Comparison of ENCODE assay signal across 14 cellular contexts in the genomic region with DNA sequence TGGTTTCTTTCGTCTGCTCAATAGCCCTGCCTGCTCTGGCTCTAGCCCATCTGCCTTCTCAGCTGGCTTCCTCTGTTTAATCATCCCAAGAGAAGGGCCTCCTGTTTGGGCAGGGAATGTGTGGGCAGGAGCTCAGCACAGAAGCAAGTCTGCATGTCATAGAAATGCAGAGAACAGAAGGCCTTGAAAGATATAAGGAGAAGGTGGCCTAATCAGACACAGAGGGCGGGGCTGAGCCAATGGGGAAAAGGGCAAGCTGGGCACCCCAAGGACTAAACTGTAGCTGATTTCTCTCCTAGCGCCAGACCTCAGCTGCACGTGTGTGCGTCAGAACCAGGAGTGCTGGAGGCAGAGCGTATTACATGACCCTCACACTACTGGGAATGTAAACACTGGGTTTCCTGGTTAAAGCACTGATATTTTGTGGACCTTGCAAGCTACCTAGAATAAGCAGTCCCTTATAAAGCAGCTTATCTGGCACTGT. TPM values are rescaled to one million over a fixed set of nuclear protein-coding genes. Genes with fewer than 3 reads are reported as not detected.
A peak's percentile ranks its signal among the peaks of the same experiment; 100 is the strongest.
DNase-seq lines count a peak whose midpoint lies in the region; ATAC-seq, FAIRE-seq and TF ChIP-seq lines count a peak whose summit lies in the region.
"Had no signal": no experiment of that assay in that cellular context is flagged by ENCODE, and none has a peak within 500 bp of the region (broad histone marks: within the 10 kb centered on the region; RNA-seq: fewer than 3 reads in every experiment).

No MANE protein-coding gene starts in this region.

- no peak for TF ChIP-seq RAD21 in H1 (IDR thresholded peaks at IDR 0.05 in 1 of 2, conservative IDR thresholded peaks at IDR 0.05 in 1 of 2; ENCODE audit: low read depth in 2 of 2, low read length in 2 of 2)

- TF ChIP-seq CTCF in heart right ventricle (IDR thresholded peaks at IDR 0.05) (no peak), H1 (IDR thresholded peaks at IDR 0.05; ENCODE audit: control extremely low read depth in 1 of 3, insufficient read depth in 1 of 3, low read depth in 1 of 3, low read length in 3 of 3) (no peak), upper lobe of left lung (IDR thresholded peaks at IDR 0.05) (no peak)
- TF ChIP-seq CTCF in CD4-positive, alpha-beta T cell (IDR thresholded peaks at IDR 0.05): no peak

- no peak overlapping the region for H4K91ac ChIP-seq in H1 (replicated peaks; ENCODE audit: insufficient read length, low read length)

- TF ChIP-seq EP300 in H1 (IDR thresholded peaks at IDR 0.05; ENCODE audit: borderline replicate concordance in 1 of 2, low read depth in 2 of 2, low read length in 2 of 2) (no peak), upper lobe of left lung (IDR thresholded peaks at IDR 0.05) (no peak)

- H4K8ac ChIP-seq in H1 (ENCODE audit: extremely low read depth, insufficient read depth, low read length): no peak overlapping the region

- CTCF ChIA-PET in H1 (lab: Charles Lee; ENCODE audit: partially characterized antibody): interaction anchor here (0.6 to 14.4 kb wide), 36 partner anchors 10 to 476 kb away, joined by 3 to 166 read pairs (median 9); partner anchors contain the start of genes C11orf42, CAVIN3, CCKBR and CNGA4
- CTCF ChIA-PET in CD4-positive, alpha-beta T cell (lab: Charles Lee): interaction anchor here (1.1 to 2.9 kb wide), 4 partner anchors 9 to 101 kb away, joined by 3 to 18 read pairs (median 8); partner anchors contain the start of gene FHIP1B

- intact Hi-C loops in heart right ventricle (cut with DNase I): loop anchor here in 8 of 10 donors (1.0 to 10.0 kb wide), 8 partner anchors 40 to 111 kb away; no protein-coding TSS in a partner anchor
- intact Hi-C loops in Right ventricle myocardium inferior (cut with DNase I): loop anchor here (2.0 to 5.0 kb wide), 4 partner anchors 47 to 230 kb away; no protein-coding TSS in a partner anchor
- intact Hi-C loops in CD4-positive, alpha-beta T cell (cut with DNase I, micrococcal nuclease): loop anchor here (1.0 to 2.0 kb wide), 2 partner anchors 101 kb away; no protein-coding TSS in a partner anchor

- no peaks in the 10 kb centered on the region for H3K23me2 ChIP-seq in H1 (ENCODE audit: low read depth, low read length)

- no peak for DNase-seq in heart right ventricle
- no peak for DNase-seq in Right ventricle myocardium inferior (ENCODE audit: missing footprints)
- no peak for DNase-seq in H1 (ENCODE audit: low read depth in 1 of 2, low spot score in 2 of 2)
- DNase-seq in mucosa of gallbladder (ENCODE audit: low spot score): peak; percentile 27
- peak in 1 of 2 donors; percentile 22 for DNase-seq in upper lobe of left lung
- no peak for DNase-seq in NCI-H1105 treated with DMSO at 0.1 percent for 48 hours (lab: John Stamatoyannopoulos, UW)
- no peak for DNase-seq in CD4-positive, alpha-beta T cell
- DNase-seq in NCI-H128 (lab: John Stamatoyannopoulos, UW; ENCODE audit: unreplicated experiment): no peak
- DNase-seq: activated T-cell treated with anti-CD3 and anti-CD28 coated beads, Interleukin-2, amount 50 U/mL, for 24 hours; DND-41; H9; nephron progenitor cell had no signal

- H3K56ac ChIP-seq in H1 (replicated peaks; ENCODE audit: insufficient read length, low read depth, low read length): no peak overlapping the region

- no peak overlapping the region for H3K23ac ChIP-seq in H1 (ENCODE audit: insufficient read length)

- peaks cover 4% of the 10 kb centered on the region for H3K27me3 Mint-ChIP-seq in CD4-positive, alpha-beta T cell
- H3K27me3 Mint-ChIP-seq: activated T-cell treated with anti-CD3 and anti-CD28 coated beads, Interleukin-2, amount 50 U/mL, for 24 hours had no signal

- POLR2A ChIA-PET in H1 (lab: Charles Lee; ENCODE audit: partially characterized antibody): interaction anchor here (1.3 to 1.5 kb wide), 3 partner anchors 46 to 65 kb away, joined by 3 read pairs; no protein-coding TSS in a partner anchor
- POLR2A ChIA-PET in CD4-positive, alpha-beta T cell (lab: Charles Lee): interaction anchor here (1.5 kb wide), 1 partner anchor 17 kb away, joined by 5 read pairs; the partner anchor contains the start of gene FHIP1B

- no peaks in the 10 kb centered on the region for H3K36me3 ChIP-seq in heart right ventricle
- H3K36me3 ChIP-seq in H1 (ENCODE audit: control insufficient read depth in 2 of 4, insufficient read depth in 4 of 4, low read length in 3 of 4): no peaks in the 10 kb centered on the region
- H3K36me3 ChIP-seq in upper lobe of left lung: no peaks in the 10 kb centered on the region

- H3K9me3 ChIP-seq in heart right ventricle (peaks cover 0 to 5% (median 0%) of the 10 kb centered on the region in 11 donors), H1 (ENCODE audit: insufficient read depth in 2 of 2, low read depth in 1 of 2, low read length in 1 of 2) (no peaks in the 10 kb centered on the region), upper lobe of left lung (no peaks in the 10 kb centered on the region)
- H3K9me3 ChIP-seq in CD4-positive, alpha-beta T cell (ENCODE audit: control insufficient read depth, low read length): no peaks in the 10 kb centered on the region

- H3K27ac Mint-ChIP-seq in CD4-positive, alpha-beta T cell: no peak overlapping the region
- H3K27ac Mint-ChIP-seq: activated T-cell treated with anti-CD3 and anti-CD28 coated beads, Interleukin-2, amount 50 U/mL, for 24 hours; nephron progenitor cell had no signal

- ATAC-seq in heart right ventricle: peak in 6 of 8 donors; percentile 10 to 45 (median 34)
- ATAC-seq in Right ventricle myocardium inferior: no peak
- peak in 1 of 2 donors; percentile 56 for ATAC-seq in upper lobe of left lung (ENCODE audit: low FRiP score in 2 of 2)
- no peak for ATAC-seq in CD4-positive, alpha-beta T cell (ENCODE audit: poor library complexity)

- no peak overlapping the region for H2AK5ac ChIP-seq in H1 (ENCODE audit: low read depth, low read length)

- H3K4me1 ChIP-seq in heart right ventricle: peaks cover 0 to 27% (median 6%) of the 10 kb centered on the region in 9 donors
- no peaks in the 10 kb centered on the region for H3K4me1 ChIP-seq in H1 (replicated peaks in 1 of 4; ENCODE audit: control insufficient read depth in 3 of 4, insufficient read depth in 4 of 4, low read length in 3 of 4)
- peaks cover 0 to 8% (median 4%) of the 10 kb centered on the region in 4 donors for H3K4me1 ChIP-seq in upper lobe of left lung

- H3K4me3 ChIP-seq in heart right ventricle (no peak overlapping the region), H1 (ENCODE audit: extremely low read depth in 1 of 4, insufficient read depth in 2 of 4, low read depth in 3 of 4, low read length in 4 of 4) (no peak overlapping the region), upper lobe of left lung (no peak overlapping the region)

- H3K4me2 ChIP-seq in H1 (ENCODE audit: insufficient read depth in 1 of 2, low read depth in 2 of 2, low read length in 2 of 2): no peak overlapping the region

- H2BK5ac ChIP-seq in H1 (ENCODE audit: low read depth, low read length): no peak overlapping the region

- no peak overlapping the region for H3K4me3 Mint-ChIP-seq in CD4-positive, alpha-beta T cell
- H3K4me3 Mint-ChIP-seq: activated T-cell treated with anti-CD3 and anti-CD28 coated beads, Interleukin-2, amount 50 U/mL, for 24 hours; H9; nephron progenitor cell had no signal

- no peaks in the 10 kb centered on the region for H4K20me1 ChIP-seq in H1 (replicated peaks in 1 of 2; ENCODE audit: control insufficient read depth in 1 of 2, insufficient read depth in 2 of 2, low read length in 2 of 2)

- H4K5ac ChIP-seq in H1 (ENCODE audit: insufficient read length, low read depth, low read length): no peak overlapping the region

- no peak overlapping the region for H2BK15ac ChIP-seq in H1 (ENCODE audit: low read length)

- H3K79me2 ChIP-seq in H1 (ENCODE audit: control insufficient read depth in 1 of 2, insufficient read depth in 2 of 2, low read length in 2 of 2): no peaks in the 10 kb centered on the region

- H3K4ac ChIP-seq in H1 (replicated peaks; ENCODE audit: insufficient read length, low read depth, low read length): no peak overlapping the region

- no peak for FAIRE-seq in H1 (lab: Jason Lieb, UNC)
- FAIRE-seq: endometrium had no signal

- H2AFZ ChIP-seq in H1 (ENCODE audit: low read length): 0 out of 2 replicates have a peak overlapping the region, but pooled peaks have one; percentile 0

- H3K9me3 Mint-ChIP-seq in CD4-positive, alpha-beta T cell: no peaks in the 10 kb centered on the region
- H3K9me3 Mint-ChIP-seq: activated T-cell treated with anti-CD3 and anti-CD28 coated beads, Interleukin-2, amount 50 U/mL, for 24 hours; H9; nephron progenitor cell had no signal

- TF ChIP-seq POLR2A in H1 (IDR thresholded peaks at IDR 0.05; ENCODE audit: control extremely low read depth in 1 of 2, low read depth in 2 of 2, low read length in 2 of 2): no peak
- TF ChIP-seq POLR2A in upper lobe of left lung (IDR thresholded peaks at IDR 0.05): no peak

- H3K27ac ChIP-seq in heart right ventricle (peak overlapping the region in 3 of 10 donors; percentile 20 to 56 (median 40)), H1 (ENCODE audit: low read depth, low read length) (no peak overlapping the region), upper lobe of left lung (peak overlapping the region in 3 of 4 donors; percentile 6 to 61 (median 43))
- no peak overlapping the region for H3K27ac ChIP-seq in CD4-positive, alpha-beta T cell (ENCODE audit: low read depth, low read length)

- peaks cover 0 to 15% (median 4%) of the 10 kb centered on the region in 7 donors for H3K27me3 ChIP-seq in heart right ventricle
- H3K27me3 ChIP-seq in H1 (replicated peaks in 1 of 4; ENCODE audit: control insufficient read depth in 3 of 4, extremely low read depth in 1 of 4, insufficient read depth in 3 of 4, low read length in 3 of 4): peaks cover 0 to 7% (median 1%) of the 10 kb centered on the region in 4 experiments; a peak in 2 of 7 replicates
- no peaks in the 10 kb centered on the region for H3K27me3 ChIP-seq in upper lobe of left lung
- no peaks in the 10 kb centered on the region for H3K27me3 ChIP-seq in CD4-positive, alpha-beta T cell (ENCODE audit: control insufficient read depth, insufficient read depth, low read length)

- no peak overlapping the region for H3K9ac ChIP-seq in H1 (replicated peaks in 1 of 4; ENCODE audit: extremely low read depth in 1 of 4, low read depth in 3 of 4, low read length in 3 of 4)

- no peak overlapping the region for H3K14ac ChIP-seq in H1 (ENCODE audit: insufficient read length)

- no peak overlapping the region for H2BK120ac ChIP-seq in H1 (replicated peaks; ENCODE audit: low read depth, low read length)

- no peaks in the 10 kb centered on the region for H3K79me1 ChIP-seq in H1 (ENCODE audit: low read depth, low read length)

- no peak overlapping the region for H2BK20ac ChIP-seq in H1 (ENCODE audit: low read length)

- no peaks in the 10 kb centered on the region for H3K4me1 Mint-ChIP-seq in CD4-positive, alpha-beta T cell (ENCODE audit: low read depth)

- 78 to 84% methylated on average over 6 of the region's 6 CpGs for WGBS in heart right ventricle, 2 donors
- WGBS in H1 (ENCODE audit: extremely low coverage in 1 of 2, insufficient coverage in 1 of 2, insufficient read length in 1 of 2, insufficient replicate concordance in 2 of 2, low coverage in 1 of 2, low lambda C conversion rate in 2 of 2, missing lambda C conversion rate in 1 of 2), 2 experiments: 90% methylated on average over 6 of the region's 6 CpGs; no CpG with 5 or more reads in 1 of the 2 experiments
- WGBS in upper lobe of left lung, 2 donors: 53 to 84% methylated on average over 6 of the region's 6 CpGs

- H2BK12ac ChIP-seq in H1 (ENCODE audit: low read depth, low read length): no peak overlapping the region

- no peak overlapping the region for H3K18ac ChIP-seq in H1 (ENCODE audit: extremely low read depth, low read length)

- no peaks in the 10 kb centered on the region for H3K36me3 Mint-ChIP-seq in CD4-positive, alpha-beta T cell (ENCODE audit: low read depth)

RNA-seq across cellular contexts. Expression of gene CCKBR, which starts 7.6 kb away (rescaled TPM):
- total RNA-seq in heart right ventricle: not detected
- under 1 TPM in 1 of 2 donors, not detected in 1; 0.15 TPM for polyA plus RNA-seq in heart right ventricle
- not detected for total RNA-seq in Right ventricle myocardium inferior
- total RNA-seq in H1 (2021; fragmentation: NEBNext Ultra II Directional; extraction: Animal tissue kit (Norgen Biotek cat#: 25700)): 4.6 and 5.7 TPM in 2 replicates
- polyA plus RNA-seq in H1 (2011; rRNA removed): 9.1 and 9.8 TPM in 2 replicates
- polyA plus RNA-seq in H1 (2011; cell fraction: cytosol; rRNA removed): 4.5 TPM
- polyA plus RNA-seq in H1 (2011; cell fraction: nucleus; rRNA removed): 7.1 TPM
- polyA plus RNA-seq in H1 (2012, experiment 1 of 2): 4.8 to 8.0 TPM (median 6.8 TPM) in 4 replicates
- polyA plus RNA-seq in H1 (2012, experiment 2 of 2): 6.3 TPM
- polyA plus RNA-seq in H1 (2013, experiment 1 of 2): 4.1 TPM
- polyA plus RNA-seq in H1 (2013, experiment 2 of 2): 4.1 TPM
- polyA minus RNA-seq in H1 (2011; rRNA and poly(A)+ RNA removed): 8.0 and 9.4 TPM in 2 replicates
- polyA minus RNA-seq in H1 (2011; cell fraction: cytosol; rRNA and poly(A)+ RNA removed): 2.7 TPM
- 3.1 TPM for polyA minus RNA-seq in H1 (2011; cell fraction: nucleus; rRNA and poly(A)+ RNA removed)
- total RNA-seq in mucosa of gallbladder: 0.55 TPM
- total RNA-seq in upper lobe of left lung: not detected
- total RNA-seq in CD4-positive, alpha-beta T cell: not detected
- total RNA-seq: SK-MEL-5 had no signal

RNA-seq across cellular contexts. Expression of gene CNGA4, which starts 13.1 kb away (rescaled TPM):
- total RNA-seq in heart right ventricle: under 1 TPM in 1 of 10 donors, not detected in 9; 0.13 TPM
- polyA plus RNA-seq in heart right ventricle: under 1 TPM in 1 of 2 donors, not detected in 1; 0.01 TPM
- not detected for total RNA-seq in Right ventricle myocardium inferior
- 0.33 TPM in 1 of 2 replicates, not detected in the other for total RNA-seq in H1 (2021; fragmentation: NEBNext Ultra II Directional; extraction: Animal tissue kit (Norgen Biotek cat#: 25700))
- polyA plus RNA-seq in H1 (2011; rRNA removed): 0.29 and 0.74 TPM in 2 replicates
- polyA plus RNA-seq in H1 (2011; cell fraction: cytosol; rRNA removed): 0.44 TPM
- 1.00 TPM for polyA plus RNA-seq in H1 (2011; cell fraction: nucleus; rRNA removed)
- polyA plus RNA-seq in H1 (2012, experiment 1 of 2): 0.21 to 0.62 TPM (median 0.30 TPM) in 4 replicates
- polyA plus RNA-seq in H1 (2012, experiment 2 of 2): not detected
- 0.12 TPM for polyA plus RNA-seq in H1 (2013, experiment 1 of 2)
- polyA plus RNA-seq in H1 (2013, experiment 2 of 2): 0.07 TPM
- polyA minus RNA-seq in H1 (2011; rRNA and poly(A)+ RNA removed): 0.63 and 0.69 TPM in 2 replicates
- polyA minus RNA-seq in H1 (2011; cell fraction: cytosol; rRNA and poly(A)+ RNA removed): not detected
- polyA minus RNA-seq in H1 (2011; cell fraction: nucleus; rRNA and poly(A)+ RNA removed): 0.30 TPM
- total RNA-seq in mucosa of gallbladder: 0.26 TPM
- 1 to 10 TPM in 4 of 6 donors, under 1 TPM in 2; 0.23 to 9.3 (median 1.8) TPM for total RNA-seq in upper lobe of left lung
- total RNA-seq in CD4-positive, alpha-beta T cell: under 1 TPM in 1 of 2 experiments, not detected in 1; 0.16 TPM
- total RNA-seq: SK-MEL-5 had no signal

RNA-seq across cellular contexts. Expression of gene FHIP1B, which starts 17.6 kb away (rescaled TPM):
- total RNA-seq in heart right ventricle (10 to 100 TPM; 13.4 to 17.3 (median 14.3) TPM), Right ventricle myocardium inferior (13.3 TPM), mucosa of gallbladder (65.4 TPM), upper lobe of left lung (100 to 1,000 TPM in 1 of 6 donors, 10 to 100 TPM in 5; 37.4 to 163 (median 39.6) TPM)
- polyA plus RNA-seq in heart right ventricle (10 to 100 TPM; 20.2 to 23.3 TPM), H1 (2011; rRNA removed) (41.9 and 67.1 TPM in 2 replicates)
- 16.8 TPM in 2 replicates for total RNA-seq in H1 (2021; fragmentation: NEBNext Ultra II Directional; extraction: Animal tissue kit (Norgen Biotek cat#: 25700))
- 35.7 TPM for polyA plus RNA-seq in H1 (2011; cell fraction: cytosol; rRNA removed)
- polyA plus RNA-seq in H1 (2011; cell fraction: nucleus; rRNA removed): 106 TPM
- polyA plus RNA-seq in H1 (2012, experiment 1 of 2): 15.3 to 19.5 TPM (median 17.6 TPM) in 4 replicates
- 13.7 TPM for polyA plus RNA-seq in H1 (2012, experiment 2 of 2)
- polyA plus RNA-seq in H1 (2013, experiment 1 of 2): 17.6 TPM
- 16.7 TPM for polyA plus RNA-seq in H1 (2013, experiment 2 of 2)
- 28.4 and 31.6 TPM in 2 replicates for polyA minus RNA-seq in H1 (2011; rRNA and poly(A)+ RNA removed)
- 11.0 TPM for polyA minus RNA-seq in H1 (2011; cell fraction: cytosol; rRNA and poly(A)+ RNA removed)
- polyA minus RNA-seq in H1 (2011; cell fraction: nucleus; rRNA and poly(A)+ RNA removed): 44.8 TPM
- total RNA-seq in CD4-positive, alpha-beta T cell: 10 to 100 TPM; 26.7 to 27.7 TPM

RNA-seq across cellular contexts. Expression of gene C11orf42, which starts 46.7 kb away (rescaled TPM):
- total RNA-seq in heart right ventricle (not detected), Right ventricle myocardium inferior (not detected), mucosa of gallbladder (not detected), upper lobe of left lung (not detected)
- polyA plus RNA-seq in heart right ventricle (not detected), H1 (2011; rRNA removed) (not detected in 2 replicates)
- total RNA-seq in H1 (2021; fragmentation: NEBNext Ultra II Directional; extraction: Animal tissue kit (Norgen Biotek cat#: 25700)): not detected in 2 replicates
- not detected for polyA plus RNA-seq in H1 (2011; cell fraction: cytosol; rRNA removed)
- polyA plus RNA-seq in H1 (2011; cell fraction: nucleus; rRNA removed): not detected
- polyA plus RNA-seq in H1 (2012, experiment 1 of 2): 0.19 to 0.21 TPM in 2 of 4 replicates, not detected in the others
- polyA plus RNA-seq in H1 (2012, experiment 2 of 2): not detected
- polyA plus RNA-seq in H1 (2013, experiment 1 of 2): not detected
- not detected for polyA plus RNA-seq in H1 (2013, experiment 2 of 2)
- polyA minus RNA-seq in H1 (2011; rRNA and poly(A)+ RNA removed): not detected in 2 replicates
- not detected for polyA minus RNA-seq in H1 (2011; cell fraction: cytosol; rRNA and poly(A)+ RNA removed)
- not detected for polyA minus RNA-seq in H1 (2011; cell fraction: nucleus; rRNA and poly(A)+ RNA removed)
- total RNA-seq in CD4-positive, alpha-beta T cell: not detected
- total RNA-seq: H9, SK-MEL-5 had no signal

RNA-seq across cellular contexts. Expression of gene OR52W1, which starts 53.0 kb away (rescaled TPM):
- total RNA-seq in heart right ventricle: not detected
- not detected for polyA plus RNA-seq in heart right ventricle
- not detected for total RNA-seq in Right ventricle myocardium inferior
- total RNA-seq in H1 (2021; fragmentation: NEBNext Ultra II Directional; extraction: Animal tissue kit (Norgen Biotek cat#: 25700)): not detected in 2 replicates
- not detected in 2 replicates for polyA plus RNA-seq in H1 (2011; rRNA removed)
- polyA plus RNA-seq in H1 (2011; cell fraction: cytosol; rRNA removed): not detected
- polyA plus RNA-seq in H1 (2011; cell fraction: nucleus; rRNA removed): not detected
- not detected in 4 replicates for polyA plus RNA-seq in H1 (2012, experiment 1 of 2)
- not detected for polyA plus RNA-seq in H1 (2012, experiment 2 of 2)
- polyA plus RNA-seq in H1 (2013, experiment 1 of 2): not detected
- not detected for polyA plus RNA-seq in H1 (2013, experiment 2 of 2)
- polyA minus RNA-seq in H1 (2011; rRNA and poly(A)+ RNA removed): not detected in 2 replicates
- not detected for polyA minus RNA-seq in H1 (2011; cell fraction: cytosol; rRNA and poly(A)+ RNA removed)
- polyA minus RNA-seq in H1 (2011; cell fraction: nucleus; rRNA and poly(A)+ RNA removed): not detected
- total RNA-seq in mucosa of gallbladder: not detected
- total RNA-seq in upper lobe of left lung: not detected
- total RNA-seq in CD4-positive, alpha-beta T cell: not detected
- total RNA-seq: H9, SK-MEL-5 had no signal

Comparison
In these comparisons a context has a peak if more than half of its experiments do, and no peak if none do; other contexts are left out.
1. ATAC-seq: peak in heart right ventricle (6 of 8); none in Right ventricle myocardium inferior (single experiment) and CD4-positive, alpha-beta T cell (single experiment).
2. H3K27ac ChIP-seq: peak in upper lobe of left lung (3 of 4); none in H1 (single experiment) and CD4-positive, alpha-beta T cell (single experiment).